ENCODE assay signal across 8 cellular contexts in genomic region chr22:28882878-28883656, GRCh38. TPM values are rescaled to one million over a fixed set of nuclear protein-coding genes. Genes with fewer than 3 reads are reported as not detected.
DNase-seq lines count a peak whose midpoint lies in the region; ATAC-seq lines count a peak whose summit lies in the region.

TSS of gene ZNRF3 (plus strand) at chr22:28883572. CDS start at chr22:28883767, 195 bp downstream.

- no peaks in the 10 kb centered on the region for H3K9me3 Mint-ChIP-seq in activated CD8-positive, alpha-beta memory T cell treated with anti-CD3 and anti-CD28 coated beads, Interleukin-2, amount 10 ng/mL, durations not matched to agents 7 days and 5 days (ENCODE audit: low read depth)

- H3K4me3 ChIP-seq in effector memory CD4-positive, alpha-beta T cell (ENCODE audit: insufficient read depth, low read depth, low read length, poor library complexity, severe bottlenecking): peak within 1 kb of the TSS; percentile 84

- H3K27me3 ChIP-seq in effector memory CD4-positive, alpha-beta T cell (replicated peaks; ENCODE audit: control insufficient read depth, insufficient read depth, low read length, poor library complexity, severe bottlenecking): peaks cover 3% of the 10 kb centered on the region

- H3K9me3 ChIP-seq in effector memory CD4-positive, alpha-beta T cell (ENCODE audit: control insufficient read depth, low read length): no peaks in the 10 kb centered on the region

- H3K36me3 Mint-ChIP-seq in activated CD8-positive, alpha-beta memory T cell treated with anti-CD3 and anti-CD28 coated beads, Interleukin-2, amount 10 ng/mL, durations not matched to agents 7 days and 5 days: no peaks in the 10 kb centered on the region

- peaks cover 8% of the 10 kb centered on the region for H3K4me1 Mint-ChIP-seq in activated CD8-positive, alpha-beta memory T cell treated with anti-CD3 and anti-CD28 coated beads, Interleukin-2, amount 10 ng/mL, durations not matched to agents 7 days and 5 days

- peak; percentile 78 for DNase-seq in SIG-M5 treated with dmso at 0.1 percent for 504 hours (lab: John Stamatoyannopoulos, UW; ENCODE audit: unreplicated experiment)
- no peak for DNase-seq in SIG-M5 (lab: John Stamatoyannopoulos, UW)
- peak; percentile 79 for DNase-seq in HPDE6-E6E7 (ENCODE audit: extremely low spot score)
- peak; percentile 75 to 87 for DNase-seq in NOMO-1 (lab: John Stamatoyannopoulos, UW; ENCODE audit: unreplicated experiment in 2 of 2)
- peak; percentile 89 for DNase-seq in activated CD8-positive, alpha-beta memory T cell treated with anti-CD3 and anti-CD28 coated beads, Interleukin-2, amount 10 ng/mL, durations not matched to agents 7 days and 5 days
- DNase-seq in effector memory CD4-positive, alpha-beta T cell: peak; percentile 85 to 89 (median 87)
- peak; percentile 96 for DNase-seq in medulla oblongata (ENCODE audit: extremely low spot score)
- DNase-seq in stimulated activated CD4-positive, alpha-beta T cell treated with anti-CD3 and anti-CD28 coated beads, TNF-alpha, amount 100 ng/mL, for 1 hour (ENCODE audit: low read depth in 3 of 3, low spot score in 1 of 3): peak; percentile 80 to 94 (median 89)

- H3K27me3 Mint-ChIP-seq in activated CD8-positive, alpha-beta memory T cell treated with anti-CD3 and anti-CD28 coated beads, Interleukin-2, amount 10 ng/mL, durations not matched to agents 7 days and 5 days: peaks cover 61% of the 10 kb centered on the region

- H3K27ac Mint-ChIP-seq in activated CD8-positive, alpha-beta memory T cell treated with anti-CD3 and anti-CD28 coated beads, Interleukin-2, amount 10 ng/mL, durations not matched to agents 7 days and 5 days: peak within 1 kb of the TSS; percentile 57

- H3K4me3 Mint-ChIP-seq in activated CD8-positive, alpha-beta memory T cell treated with anti-CD3 and anti-CD28 coated beads, Interleukin-2, amount 10 ng/mL, durations not matched to agents 7 days and 5 days: peak within 1 kb of the TSS; percentile 70

- no peak within 1 kb of the TSS for H3K27ac ChIP-seq in effector memory CD4-positive, alpha-beta T cell (ENCODE audit: insufficient read depth, low read length, poor library complexity, severe bottlenecking)

- H3K36me3 ChIP-seq in effector memory CD4-positive, alpha-beta T cell (ENCODE audit: control insufficient read depth, insufficient read depth, low read length): no peaks in the 10 kb centered on the region

- ATAC-seq in activated CD8-positive, alpha-beta memory T cell treated with anti-CD3 and anti-CD28 coated beads, Interleukin-2, amount 10 ng/mL, durations not matched to agents 7 days and 5 days: peak; percentile 89

- H3K4me1 ChIP-seq in effector memory CD4-positive, alpha-beta T cell (ENCODE audit: control insufficient read depth, insufficient read depth, low read length, poor library complexity, severe bottlenecking): peaks cover 11% of the 10 kb centered on the region

- CTCF ChIA-PET in activated CD8-positive, alpha-beta memory T cell treated with anti-CD3 and anti-CD28 coated beads, Interleukin-2, amount 10 ng/mL, durations not matched to agents 7 days and 5 days (lab: Charles Lee): interaction anchor here (1.0 to 2.1 kb wide), 2 partner anchors 157 to 317 kb away, joined by 3 to 10 read pairs; no protein-coding TSS in a partner anchor

RNA-seq across cellular contexts. Expression of gene ZNRF3, which starts in this region (rescaled TPM):
- total RNA-seq in activated CD8-positive, alpha-beta memory T cell treated with anti-CD3 and anti-CD28 coated beads, Interleukin-2, amount 10 ng/mL, durations not matched to agents 7 days and 5 days: under 1 TPM; 0.26 to 0.79 TPM

Comparison
In these comparisons a context has a peak if more than half of its experiments do, and no peak if none do; other contexts are left out.
1. Peak in DNase-seq and ATAC-seq in activated CD8-positive, alpha-beta memory T cell treated with anti-CD3 and anti-CD28 coated beads, Interleukin-2, amount 10 ng/mL, durations not matched to agents 7 days and 5 days; RNA of the gene not detected or under 1 TPM.